8 cellular contexts compared by ENCODE assay signal in genomic region chr15:66774001-66774814, GRCh38.
DNase-seq lines count a peak whose midpoint lies in the region; ATAC-seq and TF ChIP-seq lines count a peak whose summit lies in the region.

No MANE protein-coding gene starts in this region.

- no peak for ATAC-seq in GM21723 (IDR thresholded peaks at IDR 0.05; ENCODE audit: unreplicated experiment)

- TF ChIP-seq CTCF in BE2C (IDR thresholded peaks at IDR 0.05; ENCODE audit: low read depth, low read length) (peak; percentile 100), fibroblast of lung (conservative IDR thresholded peaks at IDR 0.05 in 1 of 2, IDR thresholded peaks at IDR 0.05 in 1 of 2; ENCODE audit: low read depth in 1 of 2, low read length in 2 of 2) (peak; percentile 91 to 96)

- in situ Hi-C loops in HAP-1 (cut with MboI; ENCODE audit: low sequenced_read_pairs), result no loop called here

- H4K20me1 ChIP-seq in fibroblast of lung (ENCODE audit: control insufficient read depth, extremely low read depth, insufficient read depth, low read length), result no peaks in the 10 kb centered on the region

- no peak overlapping the region for H3K9ac ChIP-seq in fibroblast of lung (ENCODE audit: insufficient read depth, low read length)

- H3K27me3 ChIP-seq in BE2C, result no peaks in the 10 kb centered on the region
- no peaks in the 10 kb centered on the region for H3K27me3 ChIP-seq in HAP-1 (ENCODE audit: low read depth)
- H3K27me3 ChIP-seq in fibroblast of lung (ENCODE audit: control insufficient read depth, insufficient read depth, low read length), result no peaks in the 10 kb centered on the region

- H3K4me1 ChIP-seq in BE2C, result peaks cover 43% of the 10 kb centered on the region
- H3K4me1 ChIP-seq in HAP-1, result peaks cover 42% of the 10 kb centered on the region
- H3K4me1 ChIP-seq in fibroblast of lung (ENCODE audit: control insufficient read depth, extremely low read depth, insufficient read depth, low read length), result peaks cover 29% of the 10 kb centered on the region

- H3K9me3 ChIP-seq in BE2C, result no peaks in the 10 kb centered on the region
- H3K9me3 ChIP-seq in HAP-1, result no peaks in the 10 kb centered on the region
- H3K9me3 ChIP-seq in fibroblast of lung (ENCODE audit: control insufficient read depth, insufficient read depth, low read depth, low read length), result no peaks in the 10 kb centered on the region

- no peak overlapping the region for H3K4me3 ChIP-seq in BE2C (ENCODE audit: low read depth, low read length)
- no peak overlapping the region for H3K4me3 ChIP-seq in HAP-1
- H3K4me3 ChIP-seq in fibroblast of lung (replicated peaks in 1 of 4; ENCODE audit: control extremely low read depth in 1 of 4, insufficient read depth in 1 of 4, low read depth in 3 of 4, low read length in 4 of 4), result no peak overlapping the region

- peaks cover 15% of the 10 kb centered on the region for H3K36me3 ChIP-seq in BE2C
- no peaks in the 10 kb centered on the region for H3K36me3 ChIP-seq in HAP-1 (replicated peaks)
- H3K36me3 ChIP-seq in fibroblast of lung (ENCODE audit: control insufficient read depth, insufficient read depth, low read length), result no peaks in the 10 kb centered on the region

- H3K27ac ChIP-seq in fibroblast of lung (ENCODE audit: insufficient read depth, low read length) (peak overlapping the region; percentile 2), substantia nigra (ENCODE audit: low read depth, low read length, poor library complexity, severe bottlenecking) (peak overlapping the region; percentile 5)

- no peak overlapping the region for H3K4me2 ChIP-seq in fibroblast of lung (ENCODE audit: extremely low read depth, insufficient read depth, low read length)

- no peak overlapping the region for H2AFZ ChIP-seq in fibroblast of lung (ENCODE audit: low read length)

- DNase-seq in BE2C, result peak; percentile 89
- peak; percentile 98 to 99 for DNase-seq in HAP-1 (ENCODE audit: low spot score in 2 of 2)
- peak; percentile 20 to 52 for DNase-seq in NOMO-1 (lab: John Stamatoyannopoulos, UW; ENCODE audit: unreplicated experiment in 2 of 2)
- DNase-seq in activated T-cell treated with anti-CD3 and anti-CD28 coated beads for 24 hours (ENCODE audit: low read depth), result peak; percentile 7
- DNase-seq in fibroblast of lung (ENCODE audit: low read depth in 2 of 2), result peak; percentile 68 to 71
- peak; percentile 85 for DNase-seq in myocyte (ENCODE audit: low read depth)
- peak in 43 of 49 donors; percentile 3 to 73 (median 47) for DNase-seq in substantia nigra (lab: John Stamatoyannopoulos, UW)

- H3K79me2 ChIP-seq in fibroblast of lung (ENCODE audit: control insufficient read depth, insufficient read depth, low read length), result peaks cover 3% of the 10 kb centered on the region

Comparison
In these comparisons a context has a peak if more than half of its experiments do, and no peak if none do; other contexts are left out.
1. DNase-seq: peak in every context shown above with its lines; median percentile 98 in HAP-1; 89 in BE2C; 85 in myocyte; 70 in fibroblast of lung; 47 in substantia nigra; 36 in NOMO-1; 7 in activated T-cell treated with anti-CD3 and anti-CD28 coated beads for 24 hours.